Comparison of ENCODE assay signal across 17 cellular contexts in the genomic region with DNA sequence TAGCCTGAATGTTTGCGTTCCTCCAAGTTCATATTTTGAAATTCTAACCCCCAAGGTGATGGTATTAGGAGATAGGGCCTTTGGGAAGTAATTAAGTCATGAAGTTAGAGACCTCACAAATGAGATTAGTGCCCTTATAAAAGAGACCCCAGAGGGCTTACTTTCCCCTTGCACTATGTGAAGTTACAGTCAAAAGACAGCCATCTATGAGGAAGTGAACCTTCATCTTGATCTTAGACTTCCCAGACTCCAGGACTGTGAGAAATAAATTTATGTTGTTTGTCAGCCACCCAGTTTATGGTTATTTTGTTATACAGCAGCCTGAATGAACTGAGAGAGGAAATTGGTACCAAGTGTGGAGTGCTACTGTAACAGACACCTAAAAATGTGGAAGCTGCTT.
A peak's percentile ranks its signal among the peaks of the same experiment; 100 is the strongest.
DNase-seq lines count a peak whose midpoint lies in the region; ATAC-seq, FAIRE-seq and TF ChIP-seq lines count a peak whose summit lies in the region.
"Had no signal": no experiment of that assay in that cellular context is flagged by ENCODE, and none has a peak within 500 bp of the region (broad histone marks: within the 10 kb centered on the region; RNA-seq: fewer than 3 reads in every experiment).

No MANE protein-coding gene starts in this region.

- H3K4me3 Mint-ChIP-seq in T-helper 2 cell treated with Interferon-gamma antibody and Interleukin-4, amounts not matched to agents 5 μg/mL and 100 μg/mL, for 36 hours = peak overlapping the region; percentile 80
- no peak overlapping the region for H3K4me3 Mint-ChIP-seq in activated naive CD8-positive, alpha-beta T cell treated with anti-CD3 and anti-CD28 coated beads for 36 hours
- no peak overlapping the region for H3K4me3 Mint-ChIP-seq in nephron progenitor cell
- H3K4me3 Mint-ChIP-seq: naive B cell had no signal

- H3K27ac Mint-ChIP-seq in T-helper 2 cell treated with Interferon-gamma antibody and Interleukin-4, amounts not matched to agents 5 μg/mL and 100 μg/mL, for 36 hours = peak overlapping the region; percentile 98
- peak overlapping the region; percentile 90 for H3K27ac Mint-ChIP-seq in activated naive CD8-positive, alpha-beta T cell treated with anti-CD3 and anti-CD28 coated beads for 36 hours
- H3K27ac Mint-ChIP-seq in nephron progenitor cell = peak overlapping the region; percentile 94
- H3K27ac Mint-ChIP-seq: naive B cell had no signal

- peaks cover 37% of the 10 kb centered on the region for H3K4me1 Mint-ChIP-seq in T-helper 2 cell treated with Interferon-gamma antibody and Interleukin-4, amounts not matched to agents 5 μg/mL and 100 μg/mL, for 36 hours (ENCODE audit: low read depth)
- peaks cover 34% of the 10 kb centered on the region for H3K4me1 Mint-ChIP-seq in activated naive CD8-positive, alpha-beta T cell treated with anti-CD3 and anti-CD28 coated beads for 36 hours
- peaks cover 32% of the 10 kb centered on the region for H3K4me1 Mint-ChIP-seq in nephron progenitor cell

- no peaks in the 10 kb centered on the region for H3K36me3 Mint-ChIP-seq in T-helper 2 cell treated with Interferon-gamma antibody and Interleukin-4, amounts not matched to agents 5 μg/mL and 100 μg/mL, for 36 hours (ENCODE audit: low read depth)
- H3K36me3 Mint-ChIP-seq in activated naive CD8-positive, alpha-beta T cell treated with anti-CD3 and anti-CD28 coated beads for 36 hours = no peaks in the 10 kb centered on the region
- no peaks in the 10 kb centered on the region for H3K36me3 Mint-ChIP-seq in nephron progenitor cell (ENCODE audit: low read depth)

- peak; percentile 21 for FAIRE-seq in GM18507 (lab: Jason Lieb, UNC)
- FAIRE-seq: G401.6 had no signal

- no peak for DNase-seq in T-helper 2 cell treated with Interferon-gamma antibody and Interleukin-4, amounts not matched to agents 5 μg/mL and 100 μg/mL, for 36 hours (ENCODE audit: low spot score)
- DNase-seq in T-helper 2 cell (no peak), GM18507 (ENCODE audit: extremely low spot score, insufficient read length, low read depth) (no peak), nephron progenitor cell (no peak), occipital lobe (lab: John Stamatoyannopoulos, UW) (no peak), GM19240 (ENCODE audit: insufficient read length, low spot score) (no peak)
- no peak for DNase-seq in activated naive CD8-positive, alpha-beta T cell treated with anti-CD3 and anti-CD28 coated beads for 36 hours
- DNase-seq: adrenal gland, glutamatergic neuron, IMR-90, kidney glomerular epithelial cell, naive B cell, NCI-H1436, NCI-H446 treated with DMSO at 0.1 percent for 48 hours had no signal

- H3K9me3 Mint-ChIP-seq in T-helper 2 cell treated with Interferon-gamma antibody and Interleukin-4, amounts not matched to agents 5 μg/mL and 100 μg/mL, for 36 hours = no peaks in the 10 kb centered on the region
- H3K9me3 Mint-ChIP-seq in activated naive CD8-positive, alpha-beta T cell treated with anti-CD3 and anti-CD28 coated beads for 36 hours = no peaks in the 10 kb centered on the region
- no peaks in the 10 kb centered on the region for H3K9me3 Mint-ChIP-seq in nephron progenitor cell
- H3K9me3 Mint-ChIP-seq: naive B cell had no signal

- no peak for TF ChIP-seq CTCF in nephron progenitor cell (IDR thresholded peaks at IDR 0.05)

- H3K27me3 Mint-ChIP-seq in T-helper 2 cell treated with Interferon-gamma antibody and Interleukin-4, amounts not matched to agents 5 μg/mL and 100 μg/mL, for 36 hours (ENCODE audit: low read depth) = no peaks in the 10 kb centered on the region
- H3K27me3 Mint-ChIP-seq in activated naive CD8-positive, alpha-beta T cell treated with anti-CD3 and anti-CD28 coated beads for 36 hours = no peaks in the 10 kb centered on the region
- no peaks in the 10 kb centered on the region for H3K27me3 Mint-ChIP-seq in nephron progenitor cell (ENCODE audit: low read depth, poor library complexity)

- ATAC-seq in HG02642 (IDR thresholded peaks at IDR 0.05; ENCODE audit: poor library complexity, unreplicated experiment) = no peak
- ATAC-seq: Panc1 had no signal
